In genomic region chr12:6614513-6615177, GRCh38 we compare ENCODE assay signal across 9 cellular contexts. TPM values are rescaled to one million over a fixed set of nuclear protein-coding genes. Genes with fewer than 3 reads are reported as not detected.
DNase-seq lines count a peak whose midpoint lies in the region; ATAC-seq and TF ChIP-seq lines count a peak whose summit lies in the region.
"Had no signal": no experiment of that assay in that cellular context is flagged by ENCODE, and none has a peak within 500 bp of the region (broad histone marks: within the 10 kb centered on the region; RNA-seq: fewer than 3 reads in every experiment).

No MANE protein-coding gene starts in this region.

- H3K4me1 ChIP-seq in ES-I3 (ENCODE audit: insufficient read depth, low read length) = peaks cover 25% of the 10 kb centered on the region
- peaks cover 12% of the 10 kb centered on the region for H3K4me1 ChIP-seq in fibroblast of lung (ENCODE audit: control insufficient read depth, extremely low read depth, insufficient read depth, low read length)
- H3K4me1 ChIP-seq in rectal smooth muscle tissue (ENCODE audit: control insufficient read depth, insufficient read depth, low read length) = peaks cover 20% of the 10 kb centered on the region

- ATAC-seq in HG03039 (IDR thresholded peaks at IDR 0.05; ENCODE audit: unreplicated experiment) = no peak

- H2AFZ ChIP-seq in fibroblast of lung (ENCODE audit: low read length) = peak overlapping the region; percentile 79

- H4K20me1 ChIP-seq in fibroblast of lung (ENCODE audit: control insufficient read depth, extremely low read depth, insufficient read depth, low read length) = no peaks in the 10 kb centered on the region

- H3K36me3 ChIP-seq in ES-I3 (ENCODE audit: insufficient read depth, low read length) (no peaks in the 10 kb centered on the region), fibroblast of lung (ENCODE audit: control insufficient read depth, insufficient read depth, low read length) (no peaks in the 10 kb centered on the region), rectal smooth muscle tissue (ENCODE audit: control insufficient read depth, insufficient read depth, low read length) (no peaks in the 10 kb centered on the region)

- H3K9ac ChIP-seq in ES-I3 (ENCODE audit: low read depth, low read length) (peak overlapping the region; percentile 12; the same call in 1 of the 2 replicates), fibroblast of lung (ENCODE audit: insufficient read depth, low read length) (no peak overlapping the region), rectal smooth muscle tissue (ENCODE audit: low read length) (no peak overlapping the region)

- no peaks in the 10 kb centered on the region for H3K9me3 ChIP-seq in ES-I3 (ENCODE audit: control insufficient read depth, insufficient read depth, low read length)
- H3K9me3 ChIP-seq in fibroblast of lung (ENCODE audit: control insufficient read depth, insufficient read depth, low read depth, low read length) = no peaks in the 10 kb centered on the region

- TF ChIP-seq CTCF in fibroblast of lung (conservative IDR thresholded peaks at IDR 0.05 in 1 of 2, IDR thresholded peaks at IDR 0.05 in 1 of 2; ENCODE audit: low read depth in 1 of 2, low read length in 2 of 2) = no peak
- no peak for TF ChIP-seq CTCF in GM20000 (IDR thresholded peaks at IDR 0.05; ENCODE audit: extremely low read depth, missing control alignments)

- peak overlapping the region; percentile 52 for H3K4me2 ChIP-seq in fibroblast of lung (ENCODE audit: extremely low read depth, insufficient read depth, low read length)

- H3K4me3 ChIP-seq in fibroblast of lung (replicated peaks in 1 of 4; ENCODE audit: control extremely low read depth in 1 of 4, insufficient read depth in 1 of 4, low read depth in 3 of 4, low read length in 4 of 4) (no peak overlapping the region), rectal smooth muscle tissue (ENCODE audit: low read length) (no peak overlapping the region)

- H3K79me2 ChIP-seq in fibroblast of lung (ENCODE audit: control insufficient read depth, insufficient read depth, low read length) = no peaks in the 10 kb centered on the region

- H3K27me3 ChIP-seq in fibroblast of lung (ENCODE audit: control insufficient read depth, insufficient read depth, low read length) (no peaks in the 10 kb centered on the region), rectal smooth muscle tissue (ENCODE audit: control insufficient read depth, insufficient read depth, low read length) (no peaks in the 10 kb centered on the region)

- H3K27ac ChIP-seq in fibroblast of lung (ENCODE audit: insufficient read depth, low read length) (peak overlapping the region; percentile 41), rectal smooth muscle tissue (ENCODE audit: low read depth, low read length) (peak overlapping the region; percentile 97)

- DNase-seq in SK-N-DZ (ENCODE audit: low spot score) = peak; percentile 66
- no peak for DNase-seq in fibroblast of lung (ENCODE audit: low read depth in 2 of 2)
- DNase-seq in GM20000 (ENCODE audit: low spot score) = no peak
- DNase-seq in stimulated activated CD4-positive, alpha-beta T cell treated with anti-CD3 and anti-CD28 coated beads, Interleukin-1b, Interleukin-23, amount 100 ng/mL, for 48 hours = no peak
- no peak for DNase-seq in stimulated activated CD4-positive, alpha-beta T cell treated with anti-CD3 and anti-CD28 coated beads, Interleukin-4, amount 100 ng/mL, for 24 hours

RNA-seq across cellular contexts. Expression of gene CHD4, which starts 7.5 kb away (rescaled TPM):
- polyA plus RNA-seq in SK-N-DZ (2014; cell fraction: cytosol; rRNA removed) = 266 and 275 TPM in 2 replicates
- polyA plus RNA-seq in SK-N-DZ (2014; cell fraction: nucleus; rRNA removed) = 459 and 474 TPM in 2 replicates
- 241 and 256 TPM in 2 replicates for total RNA-seq in fibroblast of lung
- 76.1 and 96.0 TPM in 2 replicates for polyA plus RNA-seq in fibroblast of lung
- 118 and 120 TPM in 2 replicates for polyA plus RNA-seq in fibroblast of lung (2012)
- 323 and 390 TPM in 2 replicates for polyA minus RNA-seq in fibroblast of lung (ENCODE audit: low replicate concordance)

RNA-seq across cellular contexts. Expression of gene LPAR5, which starts 21.1 kb away (rescaled TPM):
- 0.29 and 1.1 TPM in 2 replicates for polyA plus RNA-seq in SK-N-DZ (2014; cell fraction: cytosol; rRNA removed)
- polyA plus RNA-seq in SK-N-DZ (2014; cell fraction: nucleus; rRNA removed) = 0.17 TPM in 1 of 2 replicates, not detected in the other
- total RNA-seq in fibroblast of lung = not detected in 2 replicates
- 0.02 and 0.07 TPM in 2 replicates for polyA plus RNA-seq in fibroblast of lung
- polyA plus RNA-seq in fibroblast of lung (2012) = 0.10 TPM in 1 of 2 replicates, not detected in the other
- not detected in 2 replicates for polyA minus RNA-seq in fibroblast of lung (ENCODE audit: low replicate concordance)
- total RNA-seq: RPMI7951 had no signal

RNA-seq across cellular contexts. Expression of gene ACRBP, which starts 32.6 kb away (rescaled TPM):
- polyA plus RNA-seq in SK-N-DZ (2014; cell fraction: cytosol; rRNA removed) = 2.4 and 2.7 TPM in 2 replicates
- polyA plus RNA-seq in SK-N-DZ (2014; cell fraction: nucleus; rRNA removed) = 7.0 and 22.6 TPM in 2 replicates
- total RNA-seq in fibroblast of lung = under 0.01 and 0.33 TPM in 2 replicates
- polyA plus RNA-seq in fibroblast of lung = 0.50 and 0.72 TPM in 2 replicates
- 0.29 and 0.37 TPM in 2 replicates for polyA plus RNA-seq in fibroblast of lung (2012)
- 1.3 TPM in 1 of 2 replicates, not detected in the other for polyA minus RNA-seq in fibroblast of lung (ENCODE audit: low replicate concordance)

RNA-seq across cellular contexts. Expression of gene NOP2, which starts 46.6 kb away (rescaled TPM):
- 98.4 and 102 TPM in 2 replicates for polyA plus RNA-seq in SK-N-DZ (2014; cell fraction: cytosol; rRNA removed)
- 461 and 536 TPM in 2 replicates for polyA plus RNA-seq in SK-N-DZ (2014; cell fraction: nucleus; rRNA removed)
- 11.7 and 13.9 TPM in 2 replicates for total RNA-seq in fibroblast of lung
- polyA plus RNA-seq in fibroblast of lung = 26.1 and 47.8 TPM in 2 replicates
- polyA plus RNA-seq in fibroblast of lung (2012) = 18.6 and 34.5 TPM in 2 replicates
- 77.1 and 94.1 TPM in 2 replicates for polyA minus RNA-seq in fibroblast of lung (ENCODE audit: low replicate concordance)

RNA-seq across cellular contexts. Expression of gene ING4, which starts 48.3 kb away (rescaled TPM):
- polyA plus RNA-seq in SK-N-DZ (2014; cell fraction: cytosol; rRNA removed) = 121 and 129 TPM in 2 replicates
- polyA plus RNA-seq in SK-N-DZ (2014; cell fraction: nucleus; rRNA removed) = 381 and 391 TPM in 2 replicates
- 30.3 and 36.0 TPM in 2 replicates for total RNA-seq in fibroblast of lung
- polyA plus RNA-seq in fibroblast of lung = 31.1 and 47.1 TPM in 2 replicates
- 17.5 and 29.5 TPM in 2 replicates for polyA plus RNA-seq in fibroblast of lung (2012)
- polyA minus RNA-seq in fibroblast of lung (ENCODE audit: low replicate concordance) = 9.0 and 20.0 TPM in 2 replicates
